Comparison of ENCODE assay signal across 8 cellular contexts in the genomic region with DNA sequence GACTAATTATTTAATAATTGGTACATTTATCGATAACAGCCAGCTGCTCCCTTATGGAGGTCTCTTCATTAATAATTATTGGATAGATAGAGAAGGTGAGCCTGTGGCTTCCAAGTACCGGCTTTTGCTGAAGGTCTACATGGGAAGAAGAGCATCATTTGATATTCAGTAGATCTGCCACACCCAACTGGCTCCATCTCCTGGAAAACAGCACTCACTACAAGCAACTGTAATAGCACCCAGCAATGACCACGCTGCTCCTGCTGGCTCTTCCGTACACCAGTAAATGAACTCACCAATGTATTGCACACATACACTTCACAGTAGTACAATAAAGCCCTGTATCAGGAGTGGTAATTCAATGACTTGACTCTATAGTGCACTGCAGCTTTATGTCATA. TPM values are rescaled to one million over a fixed set of nuclear protein-coding genes. Genes with fewer than 3 reads are reported as not detected.
DNase-seq lines count a peak whose midpoint lies in the region; TF ChIP-seq lines count a peak whose summit lies in the region.

No MANE protein-coding gene starts in this region.

- TF ChIP-seq RAD21 in liver (IDR thresholded peaks at IDR 0.05), result peak; percentile 71 to 85

- H3K9me3 ChIP-seq in liver (ENCODE audit: control insufficient read depth in 4 of 4, low read length in 3 of 4) (no peaks in the 10 kb centered on the region), suprapubic skin (no peaks in the 10 kb centered on the region)

- peaks cover 0 to 10% (median 0%) of the 10 kb centered on the region in 4 donors for H3K36me3 ChIP-seq in liver (ENCODE audit: control insufficient read depth in 4 of 4, insufficient read depth in 3 of 4, low read depth in 1 of 4, low read length in 3 of 4)
- peaks cover 27% of the 10 kb centered on the region for H3K36me3 ChIP-seq in suprapubic skin

- WGBS in liver, result 58% methylated on average over 4 of the region's 4 CpGs
- WGBS in suprapubic skin, result 65% methylated on average over 4 of the region's 4 CpGs

- TF ChIP-seq POLR2A in suprapubic skin (IDR thresholded peaks at IDR 0.05), result no peak

- TF ChIP-seq CTCF in WI38 (IDR thresholded peaks at IDR 0.05; ENCODE audit: low read depth, low read length) (0 out of 2 replicates have a peak, but pooled peaks have one; percentile 12), liver (IDR thresholded peaks at IDR 0.05; ENCODE audit: low read depth, low read length, missing input control) (peak; percentile 62), suprapubic skin (IDR thresholded peaks at IDR 0.05) (peak in 1 of 2 donors; percentile 32)

- peak; percentile 11 for DNase-seq in NCI-H1105 treated with DMSO at 0.1 percent for 48 hours (lab: John Stamatoyannopoulos, UW)
- DNase-seq in NCI-H1105 (lab: John Stamatoyannopoulos, UW), result no peak
- peak; percentile 71 to 87 for DNase-seq in Kasumi-1 (lab: John Stamatoyannopoulos, UW)
- DNase-seq in NCI-H2029 (lab: John Stamatoyannopoulos, UW), result no peak
- no peak for DNase-seq in suprapubic skin (ENCODE audit: low spot score in 2 of 2)
- DNase-seq in activated CD4-positive, alpha-beta T cell treated with anti-CD3 and anti-CD28 coated beads for 4 hours, result no peak

- H3K27ac ChIP-seq in liver (ENCODE audit: low read depth in 1 of 2, low read length in 2 of 2) (no peak overlapping the region), suprapubic skin (no peak overlapping the region)

- H3K27me3 ChIP-seq in liver (ENCODE audit: control insufficient read depth in 4 of 4, insufficient read depth in 4 of 4, low read length in 3 of 4) (no peaks in the 10 kb centered on the region), suprapubic skin (no peaks in the 10 kb centered on the region)

- no peak overlapping the region for H3K4me3 ChIP-seq in WI38 (ENCODE audit: low read depth, low read length)
- H3K4me3 ChIP-seq in liver (ENCODE audit: low read depth in 1 of 3, low read length in 3 of 3), result no peak overlapping the region
- no peak overlapping the region for H3K4me3 ChIP-seq in suprapubic skin

- no peak overlapping the region for H3K9ac ChIP-seq in liver (ENCODE audit: low read depth in 1 of 2, low read length in 2 of 2)

- H3K4me1 ChIP-seq in liver (ENCODE audit: control insufficient read depth in 4 of 4, insufficient read depth in 4 of 4, low read length in 3 of 4) (no peaks in the 10 kb centered on the region), suprapubic skin (no peaks in the 10 kb centered on the region)

- no peak for TF ChIP-seq EP300 in suprapubic skin (IDR thresholded peaks at IDR 0.05)

TF ChIP-seq in liver, 16 proteins besides CTCF, POLR2A, EP300 and RAD21:
- TF ChIP-seq NR2F2 (IDR thresholded peaks at IDR 0.05), result no peak
- TF ChIP-seq HNF4G (IDR thresholded peaks at IDR 0.05), result no peak
- TF ChIP-seq MAX (IDR thresholded peaks at IDR 0.05), result no peak
- no peak for TF ChIP-seq YY1 (IDR thresholded peaks at IDR 0.05)
- no peak for TF ChIP-seq GABPA (IDR thresholded peaks at IDR 0.05 in 1 of 2, conservative IDR thresholded peaks at IDR 0.05 in 1 of 2)
- TF ChIP-seq, protein P1, sequence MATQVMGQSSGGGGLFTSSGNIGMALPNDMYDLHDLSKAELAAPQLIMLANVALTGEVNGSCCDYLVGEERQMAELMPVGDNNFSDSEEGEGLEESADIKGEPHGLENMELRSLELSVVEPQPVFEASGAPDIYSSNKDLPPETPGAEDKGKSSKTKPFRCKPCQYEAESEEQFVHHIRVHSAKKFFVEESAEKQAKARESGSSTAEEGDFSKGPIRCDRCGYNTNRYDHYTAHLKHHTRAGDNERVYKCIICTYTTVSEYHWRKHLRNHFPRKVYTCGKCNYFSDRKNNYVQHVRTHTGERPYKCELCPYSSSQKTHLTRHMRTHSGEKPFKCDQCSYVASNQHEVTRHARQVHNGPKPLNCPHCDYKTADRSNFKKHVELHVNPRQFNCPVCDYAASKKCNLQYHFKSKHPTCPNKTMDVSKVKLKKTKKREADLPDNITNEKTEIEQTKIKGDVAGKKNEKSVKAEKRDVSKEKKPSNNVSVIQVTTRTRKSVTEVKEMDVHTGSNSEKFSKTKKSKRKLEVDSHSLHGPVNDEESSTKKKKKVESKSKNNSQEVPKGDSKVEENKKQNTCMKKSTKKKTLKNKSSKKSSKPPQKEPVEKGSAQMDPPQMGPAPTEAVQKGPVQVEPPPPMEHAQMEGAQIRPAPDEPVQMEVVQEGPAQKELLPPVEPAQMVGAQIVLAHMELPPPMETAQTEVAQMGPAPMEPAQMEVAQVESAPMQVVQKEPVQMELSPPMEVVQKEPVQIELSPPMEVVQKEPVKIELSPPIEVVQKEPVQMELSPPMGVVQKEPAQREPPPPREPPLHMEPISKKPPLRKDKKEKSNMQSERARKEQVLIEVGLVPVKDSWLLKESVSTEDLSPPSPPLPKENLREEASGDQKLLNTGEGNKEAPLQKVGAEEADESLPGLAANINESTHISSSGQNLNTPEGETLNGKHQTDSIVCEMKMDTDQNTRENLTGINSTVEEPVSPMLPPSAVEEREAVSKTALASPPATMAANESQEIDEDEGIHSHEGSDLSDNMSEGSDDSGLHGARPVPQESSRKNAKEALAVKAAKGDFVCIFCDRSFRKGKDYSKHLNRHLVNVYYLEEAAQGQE (IDR thresholded peaks at IDR 0.05), result no peak
- TF ChIP-seq RXRA (IDR thresholded peaks at IDR 0.05), result no peak
- no peak for TF ChIP-seq TAF1 (conservative IDR thresholded peaks at IDR 0.05)
- TF ChIP-seq FOXA1 (IDR thresholded peaks at IDR 0.05), result no peak
- TF ChIP-seq HNF4A (conservative IDR thresholded peaks at IDR 0.05), result no peak
- no peak for TF ChIP-seq ATF3 (IDR thresholded peaks at IDR 0.05)
- no peak for TF ChIP-seq SP1 (IDR thresholded peaks at IDR 0.05)
- no peak for TF ChIP-seq ZBTB33 (IDR thresholded peaks at IDR 0.05)
- no peak for TF ChIP-seq EGR1 (IDR thresholded peaks at IDR 0.05; ENCODE audit: low read depth in 2 of 2)
- TF ChIP-seq FOXA2 (IDR thresholded peaks at IDR 0.05), result no peak
- no peak for TF ChIP-seq JUND (IDR thresholded peaks at IDR 0.05)

RNA-seq across cellular contexts. Expression of gene MARVELD3, which starts 19.5 kb away (rescaled TPM):
- 1 to 10 TPM; 4.9 TPM for total RNA-seq in liver
- polyA plus RNA-seq in liver, result 1 to 10 TPM; 1.8 to 3.3 TPM
- total RNA-seq in suprapubic skin, result 10 to 100 TPM in 1 of 4 donors, 1 to 10 TPM in 3; 3.8 to 10.2 (median 6.2) TPM

Comparison
In these comparisons a context has a peak if more than half of its experiments do, and no peak if none do; other contexts are left out.
1. DNase-seq: peak in NCI-H1105 treated with DMSO at 0.1 percent for 48 hours (single experiment) and Kasumi-1 (2 of 2); none in NCI-H1105 (single experiment), NCI-H2029 (single experiment), suprapubic skin (0 of 2) and activated CD4-positive, alpha-beta T cell treated with anti-CD3 and anti-CD28 coated beads for 4 hours (0 of 2).